ENCODE assay signal across 31 cellular contexts in genomic region chr3:174377684-174378083, GRCh38.
"Had no signal": no experiment of that assay in that cellular context is flagged by ENCODE, and none has a peak within 500 bp of the region (broad histone marks: within the 10 kb centered on the region; RNA-seq: fewer than 3 reads in every experiment).

No MANE protein-coding gene starts in this region.

- ATAC-seq: K562, PC-3, SK-N-SH treated with all-trans-retinoic acid at 6 μM for 48 hours had no signal

- H3K36me3 ChIP-seq: MG63, Peyer's patch, SJCRH30 had no signal

- H3K27ac ChIP-seq: Peyer's patch, SJCRH30, SK-N-MC had no signal

- H3K4me3 ChIP-seq: K562, MG63, Peyer's patch, SJCRH30, SK-N-MC had no signal

- H3K4me1 ChIP-seq: Peyer's patch, SJCRH30 had no signal

- FAIRE-seq: K562 had no signal

- DNase-seq: Kasumi-1, KG1, MG63, NCI-H1048, NCI-H1092 treated with DMSO at 0.1 percent for 48 hours, NCI-H1417 treated with DMSO at 0.1 percent for 48 hours, NCI-H1436 treated with DMSO at 0.1 percent for 48 hours, NCI-H1694, NCI-H187, NCI-H1930, NCI-H2029 treated with DMSO at 0.1 percent for 48 hours, NCI-H2081 treated with DMSO at 0.1 percent for 48 hours, NCI-H2107, NCI-H2171, NCI-H226, NCI-H446 treated with DMSO at 0.1 percent for 48 hours, NCI-H510A, NCI-H526, NCI-H69, NCI-H748 treated with DMSO at 0.1 percent for 48 hours, NCI-H82, OCI-M1, PC-3, Peyer's patch, RPMI8226, SHP77, SIG-M5, SJCRH30 had no signal

- H3K27me3 ChIP-seq: MG63, Peyer's patch, SJCRH30 had no signal

- H3K9me3 ChIP-seq: MG63, Peyer's patch, SJCRH30 had no signal
